Comparison of ENCODE assay signal across 9 cellular contexts in genomic region chr1:204103121-204103741, GRCh38. TPM values are rescaled to one million over a fixed set of nuclear protein-coding genes. Genes with fewer than 3 reads are reported as not detected.
DNase-seq lines count a peak whose midpoint lies in the region; ATAC-seq and TF ChIP-seq lines count a peak whose summit lies in the region.
"Had no signal": no experiment of that assay in that cellular context is flagged by ENCODE, and none has a peak within 500 bp of the region (broad histone marks: within the 10 kb centered on the region; RNA-seq: fewer than 3 reads in every experiment).

No MANE protein-coding gene starts in this region.

- no peaks in the 10 kb centered on the region for H3K27me3 Mint-ChIP-seq in Calu3 (ENCODE audit: unreplicated experiment)

- no peak overlapping the region for H3K4me3 Mint-ChIP-seq in Calu3 (ENCODE audit: low read depth, unreplicated experiment)
- H3K4me3 Mint-ChIP-seq: neural crest cell had no signal

- H3K4me1 Mint-ChIP-seq in Calu3 (ENCODE audit: low read depth, unreplicated experiment), result peaks cover 54% of the 10 kb centered on the region

- intact Hi-C loops in Calu3 (cut with micrococcal nuclease; ENCODE audit: unreplicated experiment), result no loop called here

- H3K9me3 Mint-ChIP-seq in Calu3 (ENCODE audit: low read depth, unreplicated experiment), result no peaks in the 10 kb centered on the region
- H3K9me3 Mint-ChIP-seq: neural crest cell had no signal

- CTCF ChIA-PET in Calu3 (lab: Charles Lee), result interaction anchor here (1.6 kb wide), 1 partner anchor 26 kb away, joined by 7 read pairs; no protein-coding TSS in a partner anchor

- peaks cover 13% of the 10 kb centered on the region for H3K36me3 Mint-ChIP-seq in Calu3 (ENCODE audit: insufficient read depth, unreplicated experiment)

- ATAC-seq in esophagus mucosa, result no peak

- DNase-seq in Calu3 (no peak), RPMI7951 (ENCODE audit: low read depth) (peak; percentile 16), epithelial cell of prostate (ENCODE audit: low read depth, low spot score) (no peak), pons (ENCODE audit: low spot score) (peak; percentile 23), NCI-H1105 treated with DMSO at 0.1 percent for 48 hours (lab: John Stamatoyannopoulos, UW) (no peak), DMS153 treated with DMSO at 0.1 percent for 48 hours (lab: John Stamatoyannopoulos, UW; ENCODE audit: unreplicated experiment) (no peak), NOMO-1 (lab: John Stamatoyannopoulos, UW; ENCODE audit: unreplicated experiment in 2 of 2) (no peak)

- H3K27ac Mint-ChIP-seq in Calu3 (ENCODE audit: unreplicated experiment), result peak overlapping the region; percentile 60

- BruUV-seq in Calu3 (replicated peaks; lab: Mats Ljungman, UMichigan), result no TSS peak

- H3K27ac ChIP-seq in epithelial cell of prostate, result peak overlapping the region; percentile 65

- TF ChIP-seq CTCF in Calu3 (IDR thresholded peaks at IDR 0.05; ENCODE audit: unreplicated experiment), result no peak

RNA-seq across cellular contexts. Expression of gene SOX13, which starts 30.3 kb away (rescaled TPM):
- total RNA-seq in Calu3 (2022) (21.8 and 27.9 TPM in 2 replicates), esophagus mucosa (10.4 TPM)
- 4.4 and 7.2 TPM in 2 replicates for total RNA-seq in RPMI7951 (2014; rRNA removed; shearing (Covaris generic))

RNA-seq across cellular contexts. Expression of gene ETNK2, which starts 48.6 kb away (rescaled TPM):
- total RNA-seq in Calu3 (2022) (4.0 and 5.0 TPM in 2 replicates), esophagus mucosa (2.8 TPM)
- total RNA-seq in RPMI7951 (2014; rRNA removed; shearing (Covaris generic)), result 10.4 and 12.4 TPM in 2 replicates

Comparison
In these comparisons a context has a peak if more than half of its experiments do, and no peak if none do; other contexts are left out.
1. DNase-seq: peak in RPMI7951 (single experiment) and pons (single experiment); none in Calu3 (single experiment), epithelial cell of prostate (single experiment), NCI-H1105 treated with DMSO at 0.1 percent for 48 hours (single experiment), DMS153 treated with DMSO at 0.1 percent for 48 hours (single experiment) and NOMO-1 (0 of 2).